ENCODE assay signal across 9 cellular contexts in the genomic region with DNA sequence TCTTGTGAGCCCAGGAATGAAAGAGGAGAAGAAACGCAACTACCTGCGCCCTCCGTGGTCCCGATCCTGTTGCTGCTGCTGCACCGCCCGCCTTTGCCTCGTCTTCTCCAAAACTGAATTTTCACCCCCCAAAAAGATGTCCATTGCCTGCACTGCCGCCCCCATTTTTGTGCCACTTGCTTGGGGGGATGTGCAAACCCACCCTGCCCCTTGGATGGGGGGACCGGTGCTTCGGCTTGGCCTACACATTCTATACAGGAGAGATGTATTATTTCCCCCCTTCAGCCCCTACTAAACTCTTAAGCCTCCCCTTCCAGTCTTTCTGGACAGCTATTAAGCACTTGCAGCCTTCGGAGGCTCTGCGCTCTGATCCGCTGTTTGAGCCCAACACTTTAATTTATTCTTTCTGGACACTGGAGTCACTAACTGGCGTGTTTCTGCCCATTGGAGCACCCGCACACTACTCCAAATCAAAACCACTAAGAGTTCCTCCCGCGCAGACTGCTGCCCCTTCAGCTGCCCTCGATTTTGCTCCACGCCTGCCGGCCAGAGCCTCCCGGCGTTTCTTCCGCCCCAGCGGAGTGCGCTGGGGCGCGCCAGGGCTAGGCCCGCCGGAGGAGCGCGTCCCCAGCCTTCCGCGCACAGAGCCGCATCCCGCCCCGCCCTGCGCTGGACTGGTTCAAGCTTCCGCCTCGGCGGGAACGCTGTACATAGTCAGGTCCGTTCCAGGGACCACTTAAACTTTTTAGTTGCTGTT. TPM values are rescaled to one million over a fixed set of nuclear protein-coding genes. Genes with fewer than 3 reads are reported as not detected.
DNase-seq lines count a peak whose midpoint lies in the region; ATAC-seq and TF ChIP-seq lines count a peak whose summit lies in the region.
"Had no signal": no experiment of that assay in that cellular context is flagged by ENCODE, and none has a peak within 500 bp of the region (broad histone marks: within the 10 kb centered on the region; RNA-seq: fewer than 3 reads in every experiment).

No MANE protein-coding gene starts in this region.

- no peak overlapping the region for H2BK15ac ChIP-seq in H9 (ENCODE audit: low read depth, low read length)

- H3K79me1 ChIP-seq in H9 (ENCODE audit: insufficient read depth, low read depth, low read length, poor library complexity, severe bottlenecking): no peaks in the 10 kb centered on the region

- no peak overlapping the region for H3T11ph ChIP-seq in H9 (ENCODE audit: low read length)

- WGBS in H9 (ENCODE audit: extremely low coverage, insufficient read length, low lambda C conversion rate): no CpG with 5 or more reads among the region's 42 CpGs
- WGBS in right lobe of liver (ENCODE audit: insufficient coverage, low coverage, low lambda C conversion rate, missing lambda C conversion rate): 16% methylated on average over 20 of the region's 42 CpGs

- H2BK12ac ChIP-seq in H9 (ENCODE audit: insufficient read length, low read depth, low read length): no peak overlapping the region

- H4K20me1 ChIP-seq in H9 (ENCODE audit: control insufficient read depth, insufficient read depth, insufficient read length): peaks cover 5% of the 10 kb centered on the region

- H3K9ac ChIP-seq in H9 (ENCODE audit: extremely low read depth, insufficient read length, low read length): no peak overlapping the region

- no peak overlapping the region for H3K56ac ChIP-seq in H9 (ENCODE audit: insufficient read length, low read depth, low read length)

- no peak overlapping the region for H4K5ac ChIP-seq in H9 (ENCODE audit: insufficient read length, low read depth, low read length)

- intact Hi-C loops in right lobe of liver (cut with DNase I): no loop called here

- no peak overlapping the region for H3K27ac Mint-ChIP-seq in CD4-positive, CD25-positive, alpha-beta regulatory T cell
- no peak overlapping the region for H3K27ac Mint-ChIP-seq in H9
- no peak overlapping the region for H3K27ac Mint-ChIP-seq in activated T-cell treated with anti-CD3 and anti-CD28 coated beads, Interleukin-2, amount 50 U/mL, for 72 hours

- no peak overlapping the region for H3K23ac ChIP-seq in H9 (ENCODE audit: insufficient read length, low read depth, low read length)

- no peak overlapping the region for H2AK5ac ChIP-seq in H9 (ENCODE audit: insufficient read length, low read length)

- no peak overlapping the region for H3K14ac ChIP-seq in H9 (ENCODE audit: insufficient read depth, low read length)

- H2BK120ac ChIP-seq in H9 (ENCODE audit: low read depth, low read length, poor library complexity, severe bottlenecking): no peak overlapping the region

- H4K8ac ChIP-seq in H9 (replicated peaks; ENCODE audit: insufficient read length, low read depth, low read length): no peak overlapping the region

- no peak for TF ChIP-seq CTCF in H9 (conservative IDR thresholded peaks at IDR 0.05)
- TF ChIP-seq CTCF in right lobe of liver (IDR thresholded peaks at IDR 0.05): no peak

- no peak overlapping the region for H2BK20ac ChIP-seq in H9 (ENCODE audit: low read depth, low read length, poor library complexity, severe bottlenecking)

- H2BK5ac ChIP-seq in H9 (ENCODE audit: insufficient read length, low read length): no peak overlapping the region

- H3K4me1 ChIP-seq in CD4-positive, CD25-positive, alpha-beta regulatory T cell (ENCODE audit: control insufficient read depth, insufficient read depth, low read length, poor library complexity, severe bottlenecking): peaks cover 67% of the 10 kb centered on the region
- peaks cover 10% of the 10 kb centered on the region; the same call in 1 of the 2 replicates for H3K4me1 ChIP-seq in H9 (ENCODE audit: insufficient read depth, low read length)
- peaks cover 0 to 26% (median 0%) of the 10 kb centered on the region in 4 donors for H3K4me1 ChIP-seq in right lobe of liver

- H3K18ac ChIP-seq in H9 (ENCODE audit: insufficient read length, low read depth, low read length): no peak overlapping the region

- H3K27me3 ChIP-seq in CD4-positive, CD25-positive, alpha-beta regulatory T cell (ENCODE audit: control insufficient read depth, insufficient read depth, low read length): peaks cover 34% of the 10 kb centered on the region
- H3K27me3 ChIP-seq in H9 (ENCODE audit: insufficient read depth, low read length) (peaks cover 85% of the 10 kb centered on the region), right lobe of liver (peaks cover 21 to 68% of the 10 kb centered on the region in 2 donors)

- no peak overlapping the region for H3K27ac ChIP-seq in CD4-positive, CD25-positive, alpha-beta regulatory T cell (ENCODE audit: insufficient read depth, low read length, poor library complexity, severe bottlenecking)
- H3K27ac ChIP-seq in H9 (ENCODE audit: insufficient read length, low read depth, low read length) (no peak overlapping the region), right lobe of liver (no peak overlapping the region)

- no peak for TF ChIP-seq POLR2A in right lobe of liver (IDR thresholded peaks at IDR 0.05)

- no peaks in the 10 kb centered on the region for H3K79me2 ChIP-seq in H9 (ENCODE audit: insufficient read depth, low read length)

- no peaks in the 10 kb centered on the region for H3K36me3 Mint-ChIP-seq in CD4-positive, CD25-positive, alpha-beta regulatory T cell
- H3K36me3 Mint-ChIP-seq in H9 (ENCODE audit: insufficient read depth in 1 of 3, low read depth in 3 of 3): peaks cover 0 to 2% (median 0%) of the 10 kb centered on the region in 3 experiments; a peak in 2 of 7 replicates
- H3K36me3 Mint-ChIP-seq in activated T-cell treated with anti-CD3 and anti-CD28 coated beads, Interleukin-2, amount 50 U/mL, for 72 hours (ENCODE audit: insufficient read depth in 2 of 2): peaks cover 1 to 2% of the 10 kb centered on the region in 2 donors

- no peak overlapping the region for H3K4ac ChIP-seq in H9 (ENCODE audit: low read depth, low read length)

- peaks cover 35% of the 10 kb centered on the region for H3K23me2 ChIP-seq in H9 (ENCODE audit: insufficient read length, low read depth, low read length, poor library complexity, severe bottlenecking)

- no peak overlapping the region for H4K91ac ChIP-seq in H9 (ENCODE audit: insufficient read length, low read depth, low read length)

- peaks cover 0 to 74% (median 43%) of the 10 kb centered on the region in 4 donors for H3K4me1 Mint-ChIP-seq in CD4-positive, CD25-positive, alpha-beta regulatory T cell
- H3K4me1 Mint-ChIP-seq in H9: peaks cover 55 to 68% of the 10 kb centered on the region in 2 experiments
- peaks cover 73% of the 10 kb centered on the region for H3K4me1 Mint-ChIP-seq in activated T-cell treated with anti-CD3 and anti-CD28 coated beads, Interleukin-2, amount 50 U/mL, for 72 hours (ENCODE audit: low read depth)

- H3K4me2 ChIP-seq in H9 (ENCODE audit: insufficient read depth, insufficient read length, low read length): peak overlapping the region; percentile 74

- H3K9me3 ChIP-seq in CD4-positive, CD25-positive, alpha-beta regulatory T cell (ENCODE audit: control insufficient read depth in 2 of 2, low read length in 2 of 2): no peaks in the 10 kb centered on the region
- H3K9me3 ChIP-seq in H9 (ENCODE audit: control insufficient read depth, low read depth, low read length) (no peaks in the 10 kb centered on the region), right lobe of liver (no peaks in the 10 kb centered on the region)

- peaks cover 84% of the 10 kb centered on the region for H3K27me3 Mint-ChIP-seq in CD4-positive, CD25-positive, alpha-beta regulatory T cell
- peaks cover 100% of the 10 kb centered on the region for H3K27me3 Mint-ChIP-seq in H9 (ENCODE audit: low read depth)
- peaks cover 87% of the 10 kb centered on the region for H3K27me3 Mint-ChIP-seq in activated T-cell treated with anti-CD3 and anti-CD28 coated beads, Interleukin-2, amount 50 U/mL, for 72 hours (ENCODE audit: low read depth)

- H3K36me3 ChIP-seq in CD4-positive, CD25-positive, alpha-beta regulatory T cell (ENCODE audit: control insufficient read depth, insufficient read depth, low read length): no peaks in the 10 kb centered on the region
- no peaks in the 10 kb centered on the region for H3K36me3 ChIP-seq in right lobe of liver

- peak in 1 of 3 donors; percentile 37 for DNase-seq in CD4-positive, CD25-positive, alpha-beta regulatory T cell
- peak; percentile 52 for DNase-seq in H9
- peak; percentile 47 to 56 for DNase-seq in activated T-cell treated with anti-CD3 and anti-CD28 coated beads, Interleukin-2, amount 50 U/mL, for 72 hours
- DNase-seq in right lobe of liver: peak in 1 of 3 donors; percentile 40
- DNase-seq in NCI-H345 (lab: John Stamatoyannopoulos, UW): no peak
- DNase-seq in GM19238 (ENCODE audit: insufficient read length, low spot score): no peak
- no peak for DNase-seq in superior temporal gyrus (ENCODE audit: extremely low spot score)

- H3K4me3 ChIP-seq in CD4-positive, CD25-positive, alpha-beta regulatory T cell (ENCODE audit: low read depth, low read length): no peak overlapping the region
- no peak overlapping the region for H3K4me3 ChIP-seq in right lobe of liver

- peaks cover 0 to 9% (median 0%) of the 10 kb centered on the region in 7 donors for H3K9me3 Mint-ChIP-seq in CD4-positive, CD25-positive, alpha-beta regulatory T cell
- H3K9me3 Mint-ChIP-seq in H9: peaks cover 0 to 9% of the 10 kb centered on the region in 2 experiments; a peak in 1 of 5 replicates
- H3K9me3 Mint-ChIP-seq in activated T-cell treated with anti-CD3 and anti-CD28 coated beads, Interleukin-2, amount 50 U/mL, for 72 hours: no peaks in the 10 kb centered on the region

- no peak overlapping the region for H2AFZ ChIP-seq in H9 (ENCODE audit: low read length)

- ATAC-seq in CD4-positive, CD25-positive, alpha-beta regulatory T cell (ENCODE audit: low read depth in 2 of 2): no peak
- ATAC-seq in activated T-cell treated with anti-CD3 and anti-CD28 coated beads, Interleukin-2, amount 50 U/mL, for 72 hours (replicated peaks in 1 of 2): peak; percentile 48 to 58
- ATAC-seq in right lobe of liver: peak in 3 of 4 donors; percentile 22 to 47 (median 37)
- ATAC-seq in GM21526 (IDR thresholded peaks at IDR 0.05; ENCODE audit: low FRiP score, unreplicated experiment): no peak
- ATAC-seq: Panc1 had no signal

- peak overlapping the region; percentile 27 to 68 (median 60) for H3K4me3 Mint-ChIP-seq in CD4-positive, CD25-positive, alpha-beta regulatory T cell
- H3K4me3 Mint-ChIP-seq in H9: peak overlapping the region; percentile 47 to 81; a peak in 4 of 5 replicates
- H3K4me3 Mint-ChIP-seq in activated T-cell treated with anti-CD3 and anti-CD28 coated beads, Interleukin-2, amount 50 U/mL, for 72 hours: peak overlapping the region; percentile 63 to 85

RNA-seq across cellular contexts. Expression of a gene that starts 5.9 kb away (rescaled TPM):
- total RNA-seq in CD4-positive, CD25-positive, alpha-beta regulatory T cell: not detected
- polyA plus RNA-seq in CD4-positive, CD25-positive, alpha-beta regulatory T cell: not detected
- 0.11 and 0.13 TPM in 2 replicates for total RNA-seq in H9 (2021)
- under 1 TPM in 1 of 2 donors, not detected in 1; 0.07 TPM for total RNA-seq in activated T-cell treated with anti-CD3 and anti-CD28 coated beads, Interleukin-2, amount 50 U/mL, for 72 hours
- not detected for total RNA-seq in right lobe of liver

Comparison
In these comparisons a context has a peak if more than half of its experiments do, and no peak if none do; other contexts are left out.
1. ATAC-seq: peak in activated T-cell treated with anti-CD3 and anti-CD28 coated beads, Interleukin-2, amount 50 U/mL, for 72 hours (2 of 2) and right lobe of liver (3 of 4); none in CD4-positive, CD25-positive, alpha-beta regulatory T cell (0 of 2) and GM21526 (single experiment).
2. DNase-seq: peak in H9 (single experiment) and activated T-cell treated with anti-CD3 and anti-CD28 coated beads, Interleukin-2, amount 50 U/mL, for 72 hours (2 of 2); none in NCI-H345 (single experiment), GM19238 (single experiment) and superior temporal gyrus (single experiment).
3. Peak in every context shown above with its lines, with median percentiles within 50 percentile points of each other: H3K4me3 Mint-ChIP-seq.